In genomic region chr10:69572159-69573055, GRCh38 we compare ENCODE assay signal across 10 cellular contexts. TPM values are rescaled to one million over a fixed set of nuclear protein-coding genes. Genes with fewer than 3 reads are reported as not detected.
DNase-seq lines count a peak whose midpoint lies in the region; ATAC-seq and TF ChIP-seq lines count a peak whose summit lies in the region.
"Had no signal": no experiment of that assay in that cellular context is flagged by ENCODE, and none has a peak within 500 bp of the region (broad histone marks: within the 10 kb centered on the region; RNA-seq: fewer than 3 reads in every experiment).

No MANE protein-coding gene starts in this region.

- peaks cover 0 to 34% (median 2%) of the 10 kb centered on the region in 3 donors for H3K4me1 ChIP-seq in gastroesophageal sphincter
- H3K4me1 ChIP-seq: SJSA1 had no signal

- no peak for DNase-seq in CD14-positive monocyte (ENCODE audit: low spot score)
- DNase-seq in central memory CD8-positive, alpha-beta T cell (ENCODE audit: low spot score in 2 of 2), result no peak
- DNase-seq in natural killer cell treated with Interleukin-12 subunit alpha and Interleukin-12 subunit beta and Interleukin-15 and Interleukin-18, amount 100 ng/mL, for 72 hours (ENCODE audit: low spot score), result no peak
- no peak for DNase-seq in DMS79 (lab: John Stamatoyannopoulos, UW)
- DNase-seq in NCI-H2029 treated with DMSO at 0.1 percent for 48 hours (lab: John Stamatoyannopoulos, UW), result no peak
- DNase-seq: dermis blood vessel endothelial cell had no signal

- intact Hi-C loops in CD14-positive monocyte (cut with micrococcal nuclease), result no loop called here

- no peak overlapping the region for H3K27ac Mint-ChIP-seq in CD14-positive monocyte
- H3K27ac Mint-ChIP-seq in IgD-negative memory B cell, result no peak overlapping the region
- no peak overlapping the region for H3K27ac Mint-ChIP-seq in central memory CD8-positive, alpha-beta T cell (ENCODE audit: low read depth)
- no peak overlapping the region for H3K27ac Mint-ChIP-seq in natural killer cell treated with Interleukin-12 subunit alpha and Interleukin-12 subunit beta and Interleukin-15 and Interleukin-18, amount 100 ng/mL, for 72 hours

- TF ChIP-seq POLR2A in gastroesophageal sphincter (IDR thresholded peaks at IDR 0.05), result no peak

- H3K4me1 Mint-ChIP-seq in CD14-positive monocyte (peaks cover 26% of the 10 kb centered on the region), IgD-negative memory B cell (peaks cover 9 to 18% (median 14%) of the 10 kb centered on the region in 3 donors)
- H3K4me1 Mint-ChIP-seq in central memory CD8-positive, alpha-beta T cell, result peaks cover 27% of the 10 kb centered on the region
- peaks cover 6 to 13% of the 10 kb centered on the region in 2 donors for H3K4me1 Mint-ChIP-seq in natural killer cell treated with Interleukin-12 subunit alpha and Interleukin-12 subunit beta and Interleukin-15 and Interleukin-18, amount 100 ng/mL, for 72 hours (ENCODE audit: low read depth in 2 of 2)

- H3K36me3 ChIP-seq in gastroesophageal sphincter, result no peaks in the 10 kb centered on the region
- H3K36me3 ChIP-seq: SJSA1 had no signal

- TF ChIP-seq CTCF in CD14-positive monocyte (IDR thresholded peaks at IDR 0.05) (no peak), gastroesophageal sphincter (IDR thresholded peaks at IDR 0.05) (no peak)

- no peaks in the 10 kb centered on the region for H3K9me3 ChIP-seq in gastroesophageal sphincter
- H3K9me3 ChIP-seq: SJSA1 had no signal

- WGBS in gastroesophageal sphincter (ENCODE audit: low coverage in 1 of 2), 2 donors, result 0% methylated on average over 11 of the region's 85 CpGs; no CpG with 5 or more reads in 1 of the 2 donors

- H3K4me3 ChIP-seq in gastroesophageal sphincter, result peak overlapping the region in 1 of 2 donors; percentile 34
- H3K4me3 ChIP-seq: SJSA1 had no signal

- peaks cover 0 to 4% of the 10 kb centered on the region in 2 donors for H3K36me3 Mint-ChIP-seq in CD14-positive monocyte
- H3K36me3 Mint-ChIP-seq in IgD-negative memory B cell, result no peaks in the 10 kb centered on the region
- H3K36me3 Mint-ChIP-seq in central memory CD8-positive, alpha-beta T cell (ENCODE audit: insufficient read depth), result no peaks in the 10 kb centered on the region
- no peaks in the 10 kb centered on the region for H3K36me3 Mint-ChIP-seq in natural killer cell treated with Interleukin-12 subunit alpha and Interleukin-12 subunit beta and Interleukin-15 and Interleukin-18, amount 100 ng/mL, for 72 hours

- peak overlapping the region; percentile 67 to 90 for H3K4me3 Mint-ChIP-seq in CD14-positive monocyte
- peak overlapping the region; percentile 73 to 88 (median 81) for H3K4me3 Mint-ChIP-seq in IgD-negative memory B cell
- peak overlapping the region; percentile 78 for H3K4me3 Mint-ChIP-seq in central memory CD8-positive, alpha-beta T cell
- H3K4me3 Mint-ChIP-seq in natural killer cell treated with Interleukin-12 subunit alpha and Interleukin-12 subunit beta and Interleukin-15 and Interleukin-18, amount 100 ng/mL, for 72 hours, result peak overlapping the region; percentile 67

- H3K9me3 Mint-ChIP-seq in CD14-positive monocyte (peaks cover 0 to 25% (median 10%) of the 10 kb centered on the region in 7 donors), IgD-negative memory B cell (peaks cover 0 to 2% (median 0%) of the 10 kb centered on the region in 3 donors)
- no peaks in the 10 kb centered on the region for H3K9me3 Mint-ChIP-seq in central memory CD8-positive, alpha-beta T cell
- H3K9me3 Mint-ChIP-seq in natural killer cell treated with Interleukin-12 subunit alpha and Interleukin-12 subunit beta and Interleukin-15 and Interleukin-18, amount 100 ng/mL, for 72 hours, result no peaks in the 10 kb centered on the region

- no peak overlapping the region for H3K27ac ChIP-seq in gastroesophageal sphincter
- H3K27ac ChIP-seq: SJSA1 had no signal

- ATAC-seq in central memory CD8-positive, alpha-beta T cell (replicated peaks; ENCODE audit: extremely low read depth, poor library complexity, severe bottlenecking), result peak; percentile 51
- peak; percentile 60 to 63 for ATAC-seq in natural killer cell treated with Interleukin-12 subunit alpha and Interleukin-12 subunit beta and Interleukin-15 and Interleukin-18, amount 100 ng/mL, for 72 hours
- ATAC-seq in esophagus mucosa, result no peak
- ATAC-seq in gastroesophageal sphincter, result no peak

- no peak for TF ChIP-seq EP300 in gastroesophageal sphincter (IDR thresholded peaks at IDR 0.05)

- H3K27me3 ChIP-seq in gastroesophageal sphincter, result peaks cover 100% of the 10 kb centered on the region

- H3K27me3 Mint-ChIP-seq in CD14-positive monocyte (ENCODE audit: low read depth in 3 of 3) (peaks cover 94 to 100% (median 98%) of the 10 kb centered on the region in 3 donors), IgD-negative memory B cell (peaks cover 73% of the 10 kb centered on the region)
- peaks cover 99% of the 10 kb centered on the region for H3K27me3 Mint-ChIP-seq in central memory CD8-positive, alpha-beta T cell
- H3K27me3 Mint-ChIP-seq in natural killer cell treated with Interleukin-12 subunit alpha and Interleukin-12 subunit beta and Interleukin-15 and Interleukin-18, amount 100 ng/mL, for 72 hours, result peaks cover 46 to 50% of the 10 kb centered on the region in 2 donors

RNA-seq across cellular contexts. Expression of gene NEUROG3, which starts 0.8 kb away (rescaled TPM):
- not detected for polyA plus RNA-seq in CD14-positive monocyte
- polyA plus RNA-seq in IgD-negative memory B cell, result not detected
- not detected for total RNA-seq in natural killer cell treated with Interleukin-12 subunit alpha and Interleukin-12 subunit beta and Interleukin-15 and Interleukin-18, amount 100 ng/mL, for 72 hours
- total RNA-seq in esophagus mucosa, result not detected
- under 1 TPM in 1 of 4 donors, not detected in 3; 0.54 TPM for total RNA-seq in gastroesophageal sphincter
- total RNA-seq: dermis blood vessel endothelial cell, SJSA1 had no signal

RNA-seq across cellular contexts. Expression of gene FAM241B, which starts 57.6 kb away (rescaled TPM):
- polyA plus RNA-seq in CD14-positive monocyte, result not detected
- 1.2 TPM for polyA plus RNA-seq in IgD-negative memory B cell
- 1 to 10 TPM; 1.1 to 3.0 TPM for total RNA-seq in natural killer cell treated with Interleukin-12 subunit alpha and Interleukin-12 subunit beta and Interleukin-15 and Interleukin-18, amount 100 ng/mL, for 72 hours
- total RNA-seq in esophagus mucosa, result 2.9 TPM
- 1 to 10 TPM in 3 of 4 donors, under 1 TPM in 1; 0.81 to 7.9 (median 5.9) TPM for total RNA-seq in gastroesophageal sphincter
- total RNA-seq: dermis blood vessel endothelial cell had no signal

Comparison
In these comparisons a context has a peak if more than half of its experiments do, and no peak if none do; other contexts are left out.
1. ATAC-seq: peak in central memory CD8-positive, alpha-beta T cell (single experiment) and natural killer cell treated with Interleukin-12 subunit alpha and Interleukin-12 subunit beta and Interleukin-15 and Interleukin-18, amount 100 ng/mL, for 72 hours (2 of 2); none in esophagus mucosa (single experiment) and gastroesophageal sphincter (single experiment).
2. Peak in every context shown above with its lines, with median percentiles within 50 percentile points of each other: H3K4me3 Mint-ChIP-seq.